1 cellular context compared by ENCODE assay signal in genomic region chr2:27118525-27119329, GRCh38.
TF ChIP-seq lines count a peak whose summit lies in the region.

Gene CGREF1 (minus strand): TSS chr2:27119128. CDS start chr2:27104366, 14,762 bp downstream.

TF ChIP-seq in HEK293, 187 proteins besides CTCF, POLR2A, EP300 and RAD21 (continued from another document):
- peak; percentile 78 for TF ChIP-seq ZNF398 (tag by site-specific recombination; IDR thresholded peaks at IDR 0.05)
- no peak for TF ChIP-seq ZNF792 (tag by site-specific recombination; IDR thresholded peaks at IDR 0.05)
- peak; percentile 63; the same call in 1 of the 2 replicates for TF ChIP-seq ZIC2 (tag by site-specific recombination; IDR thresholded peaks at IDR 0.05)
- TF ChIP-seq ZBTB17 (tag by site-specific recombination; IDR thresholded peaks at IDR 0.05) = peak; percentile 15; the same call in 1 of the 2 replicates
- peak; percentile 98 for TF ChIP-seq ZBTB26 (tag by site-specific recombination; optimal IDR thresholded peaks at IDR 0.05)
- TF ChIP-seq ZNF2 (tag by site-specific recombination; IDR thresholded peaks at IDR 0.05) = no peak
- TF ChIP-seq ZNF341 (tag by site-specific recombination; IDR thresholded peaks at IDR 0.05; ENCODE audit: low read depth) = 0 out of 2 replicates have a peak, but pooled peaks have one; percentile 3
- TF ChIP-seq ZBTB6 (tag by site-specific recombination; IDR thresholded peaks at IDR 0.05) = no peak
- peak; percentile 26; the same call in 1 of the 2 replicates for TF ChIP-seq PATZ1 (tag by site-specific recombination; IDR thresholded peaks at IDR 0.05)
- TF ChIP-seq ZNF777 (tag by site-specific recombination; IDR thresholded peaks at IDR 0.05; ENCODE audit: borderline replicate concordance) = peak; percentile 49; the same call in 1 of the 2 replicates
- TF ChIP-seq ZNF600 (tag by site-specific recombination; IDR thresholded peaks at IDR 0.05) = peak; percentile 16; the same call in 1 of the 2 replicates
- TF ChIP-seq ZSCAN4 (tag by site-specific recombination; IDR thresholded peaks at IDR 0.05) = peak; percentile 89
